ENCODE assay signal across 8 cellular contexts in genomic region chr12:121095544-121096198, GRCh38. TPM values are rescaled to one million over a fixed set of nuclear protein-coding genes. Genes with fewer than 3 reads are reported as not detected.
DNase-seq lines count a peak whose midpoint lies in the region; ATAC-seq, FAIRE-seq and TF ChIP-seq lines count a peak whose summit lies in the region.

No MANE protein-coding gene starts in this region.

- H3K9me3 ChIP-seq in kidney (ENCODE audit: control insufficient read depth in 1 of 2, low read length in 2 of 2), result peaks cover 0 to 5% of the 10 kb centered on the region in 2 donors

- no peaks in the 10 kb centered on the region for H3K36me3 ChIP-seq in kidney (ENCODE audit: control insufficient read depth in 1 of 2, insufficient read depth in 2 of 2, low read length in 2 of 2)

- DNase-seq in COR-L47 (lab: John Stamatoyannopoulos, UW) (peak; percentile 42), NCI-H2196 treated with DMSO at 0.1 percent for 48 hours (lab: John Stamatoyannopoulos, UW; ENCODE audit: unreplicated experiment) (peak; percentile 25), kidney (peak; percentile 88)
- DNase-seq in central memory CD4-positive, alpha-beta T cell, result peak; percentile 64
- peak; percentile 64 to 72 (median 68) for DNase-seq in stimulated activated CD4-positive, alpha-beta T cell treated with anti-CD3 and anti-CD28 coated beads, Interleukin-12 subunit alpha, Interleukin-12 subunit beta, amount 100 ng/mL, for 48 hours (ENCODE audit: low read depth in 2 of 3, low spot score in 1 of 3)

- H3K4me3 ChIP-seq in kidney (ENCODE audit: low read length in 2 of 2), result peak overlapping the region; percentile 30 to 65

- no peak for FAIRE-seq in kidney (lab: Jason Lieb, UNC)

- H3K9ac ChIP-seq in kidney (ENCODE audit: low read length in 2 of 2), result no peak overlapping the region

- peaks cover 4% of the 10 kb centered on the region in 2 donors for H3K4me1 ChIP-seq in kidney (ENCODE audit: control insufficient read depth in 1 of 2, insufficient read depth in 1 of 2, low read depth in 1 of 2, low read length in 2 of 2)

- H3K27ac ChIP-seq in kidney (ENCODE audit: low read depth in 2 of 2, low read length in 2 of 2), result no peak overlapping the region

- peak; percentile 61 for TF ChIP-seq CTCF in kidney (IDR thresholded peaks at IDR 0.05; ENCODE audit: borderline replicate concordance, extremely low read depth, insufficient read depth)

- intact Hi-C loops in kidney (cut with DNase I), result no loop called here

- peak; percentile 59 for ATAC-seq in HG02588 (IDR thresholded peaks at IDR 0.05; ENCODE audit: unreplicated experiment)
- ATAC-seq in activated CD4-positive, CD25-positive, alpha-beta regulatory T cell treated with anti-CD3 and anti-CD28 coated beads, Interleukin-2, amount 50 U/mL, for 24 hours, result peak; percentile 84 to 85
- no peak for ATAC-seq in HG02973 (IDR thresholded peaks at IDR 0.05; ENCODE audit: unreplicated experiment)

RNA-seq across cellular contexts. Expression of gene P2RX7, which starts 37.0 kb away (rescaled TPM):
- total RNA-seq in kidney, result 3.5 TPM
- 0.45 TPM for polyA plus RNA-seq in kidney (ENCODE audit: insufficient read depth, low read depth, low replicate concordance)

RNA-seq across cellular contexts. Expression of gene OASL, which starts 56.6 kb away (rescaled TPM):
- 1.0 TPM for total RNA-seq in kidney
- 1.0 TPM for polyA plus RNA-seq in kidney (ENCODE audit: insufficient read depth, low read depth, low replicate concordance)

Comparison
In these comparisons a context has a peak if more than half of its experiments do, and no peak if none do; other contexts are left out.
1. DNase-seq: peak in every context shown above with its lines; median percentile 88 in kidney; 68 in stimulated activated CD4-positive, alpha-beta T cell treated with anti-CD3 and anti-CD28 coated beads, Interleukin-12 subunit alpha, Interleukin-12 subunit beta, amount 100 ng/mL, for 48 hours; 64 in central memory CD4-positive, alpha-beta T cell; 42 in COR-L47; 25 in NCI-H2196 treated with DMSO at 0.1 percent for 48 hours.